Comparison of ENCODE assay signal across 13 cellular contexts in genomic region chr1:184975208-184975875, GRCh38. TPM values are rescaled to one million over a fixed set of nuclear protein-coding genes. Genes with fewer than 3 reads are reported as not detected.
A peak's percentile ranks its signal among the peaks of the same experiment; 100 is the strongest.
DNase-seq lines count a peak whose midpoint lies in the region; ATAC-seq, FAIRE-seq and TF ChIP-seq lines count a peak whose summit lies in the region.
"Had no signal": no experiment of that assay in that cellular context is flagged by ENCODE, and none has a peak within 500 bp of the region (broad histone marks: within the 10 kb centered on the region; RNA-seq: fewer than 3 reads in every experiment).

No MANE protein-coding gene starts in this region.

- H3K4me1 Mint-ChIP-seq in astrocyte (ENCODE audit: low read depth, unreplicated experiment) (peaks cover 21% of the 10 kb centered on the region), type B pancreatic cell (ENCODE audit: unreplicated experiment) (peaks cover 4% of the 10 kb centered on the region)

- FAIRE-seq in astrocyte (lab: Jason Lieb, UNC): no peak

- no peak overlapping the region for H3K23ac ChIP-seq in mesenchymal stem cell (ENCODE audit: low read length in 2 of 2)

- no peaks in the 10 kb centered on the region for H3K79me1 ChIP-seq in mesenchymal stem cell (replicated peaks; ENCODE audit: low read length, poor library complexity, severe bottlenecking)

- DNase-seq in right atrium auricular region (ENCODE audit: low spot score): no peak
- no peak for DNase-seq in left ventricle myocardium superior
- no peak for DNase-seq in astrocyte (ENCODE audit: low read depth)
- DNase-seq in mesenchymal stem cell: peak; percentile 27
- DNase-seq in type B pancreatic cell (ENCODE audit: extremely low spot score, unreplicated experiment): no peak
- no peak for DNase-seq in stimulated activated CD4-positive, alpha-beta T cell treated with anti-CD3 and anti-CD28 coated beads, Interleukin-2, amount 100 ng/mL, for 48 hours
- DNase-seq: AML-193, cortex of kidney, NCI-H1436 treated with DMSO at 0.1 percent for 48 hours, WERI-Rb-1 had no signal

- peak overlapping the region; percentile 94 to 95 for H3K27ac ChIP-seq in right atrium auricular region
- no peak overlapping the region for H3K27ac ChIP-seq in astrocyte (ENCODE audit: low read depth, low read length)
- no peak overlapping the region for H3K27ac ChIP-seq in mesenchymal stem cell (ENCODE audit: low read length, poor library complexity, severe bottlenecking)
- H3K27ac ChIP-seq: SJSA1, WERI-Rb-1 had no signal

- no peak overlapping the region for H3K27ac Mint-ChIP-seq in astrocyte (ENCODE audit: unreplicated experiment)
- H3K27ac Mint-ChIP-seq in type B pancreatic cell: no peak overlapping the region

- no peaks in the 10 kb centered on the region for H4K20me1 ChIP-seq in astrocyte (ENCODE audit: insufficient read depth, low read length)

- 62% methylated on average over 6 of the region's 6 CpGs for WGBS in mesenchymal stem cell

- no peak overlapping the region for H3K14ac ChIP-seq in mesenchymal stem cell (ENCODE audit: low read length in 2 of 2)

- H3K18ac ChIP-seq in mesenchymal stem cell (ENCODE audit: low read depth in 1 of 2, low read length in 2 of 2): no peak overlapping the region

- H3K9me3 Mint-ChIP-seq in astrocyte (ENCODE audit: unreplicated experiment) (no peaks in the 10 kb centered on the region), type B pancreatic cell (no peaks in the 10 kb centered on the region)

- TF ChIP-seq CTCF in right atrium auricular region (IDR thresholded peaks at IDR 0.05): no peak
- no peak for TF ChIP-seq CTCF in astrocyte (IDR thresholded peaks at IDR 0.05; ENCODE audit: insufficient read depth, low read depth, low read length)
- no peak for TF ChIP-seq CTCF in type B pancreatic cell (conservative IDR thresholded peaks at IDR 0.05)

- no peak overlapping the region for H3K9ac ChIP-seq in astrocyte (ENCODE audit: low read length)
- H3K9ac ChIP-seq in mesenchymal stem cell (ENCODE audit: low read length): no peak overlapping the region

- no peak overlapping the region for H2BK15ac ChIP-seq in mesenchymal stem cell (ENCODE audit: low read depth, poor library complexity, severe bottlenecking)

- H3K4me2 ChIP-seq in astrocyte (ENCODE audit: low read length) (no peak overlapping the region), mesenchymal stem cell (ENCODE audit: low read length, poor library complexity, severe bottlenecking) (no peak overlapping the region)

- peaks cover 26% of the 10 kb centered on the region for H3K27me3 Mint-ChIP-seq in astrocyte (ENCODE audit: low read depth, unreplicated experiment)
- peaks cover 72% of the 10 kb centered on the region for H3K27me3 Mint-ChIP-seq in type B pancreatic cell

- H3K36me3 ChIP-seq in right atrium auricular region (no peaks in the 10 kb centered on the region), astrocyte (ENCODE audit: insufficient read depth, low read length) (no peaks in the 10 kb centered on the region), mesenchymal stem cell (ENCODE audit: control insufficient read depth in 1 of 2, insufficient read depth in 2 of 2, low read depth in 1 of 2, low read length in 2 of 2) (no peaks in the 10 kb centered on the region)
- H3K36me3 ChIP-seq: WERI-Rb-1 had no signal

- H2BK5ac ChIP-seq in mesenchymal stem cell (ENCODE audit: low read depth, low read length, poor library complexity, severe bottlenecking): no peak overlapping the region

- no peaks in the 10 kb centered on the region for H3K27me3 ChIP-seq in right atrium auricular region
- H3K27me3 ChIP-seq in astrocyte (ENCODE audit: insufficient read depth, low read length): peaks cover 4% of the 10 kb centered on the region
- H3K27me3 ChIP-seq in mesenchymal stem cell (ENCODE audit: control insufficient read depth in 1 of 2, insufficient read depth in 1 of 2, low read length in 2 of 2): peaks cover 0 to 5% of the 10 kb centered on the region in 2 experiments
- H3K27me3 ChIP-seq: SJSA1 had no signal

- no peak overlapping the region for H2AK5ac ChIP-seq in mesenchymal stem cell (ENCODE audit: low read length, severe bottlenecking)

- intact Hi-C loops in left ventricle myocardium superior (cut with micrococcal nuclease): no loop called here

- ATAC-seq in left ventricle myocardium superior: no peak
- ATAC-seq in HG02588 (IDR thresholded peaks at IDR 0.05; ENCODE audit: unreplicated experiment): no peak
- ATAC-seq in HG03342 (IDR thresholded peaks at IDR 0.05; ENCODE audit: unreplicated experiment): no peak

- H3K4me1 ChIP-seq in right atrium auricular region (peaks cover 0 to 29% of the 10 kb centered on the region in 2 donors), astrocyte (ENCODE audit: insufficient read depth, low read length) (peaks cover 6% of the 10 kb centered on the region), mesenchymal stem cell (ENCODE audit: control insufficient read depth, insufficient read depth, low read depth, low read length) (peaks cover 12% of the 10 kb centered on the region)

- no peak overlapping the region for H4K91ac ChIP-seq in mesenchymal stem cell (ENCODE audit: low read length)

- H3K79me2 ChIP-seq in astrocyte (ENCODE audit: insufficient read depth, low read length): no peaks in the 10 kb centered on the region

- no peak overlapping the region for H2BK12ac ChIP-seq in mesenchymal stem cell (ENCODE audit: low read length in 2 of 2)

- H2AFZ ChIP-seq in astrocyte (ENCODE audit: low read depth, low read length): no peak overlapping the region
- no peak overlapping the region for H2AFZ ChIP-seq in mesenchymal stem cell (ENCODE audit: low read depth, low read length)

- no peak overlapping the region for H3K4ac ChIP-seq in mesenchymal stem cell (ENCODE audit: low read depth in 1 of 2, low read length in 2 of 2)

- peak overlapping the region; percentile 80 for H3K4me3 Mint-ChIP-seq in astrocyte (ENCODE audit: unreplicated experiment)
- H3K4me3 Mint-ChIP-seq in type B pancreatic cell: peak overlapping the region; percentile 40

- H3K9me3 ChIP-seq in right atrium auricular region (no peaks in the 10 kb centered on the region), astrocyte (ENCODE audit: insufficient read depth, low read depth, low read length) (no peaks in the 10 kb centered on the region), mesenchymal stem cell (ENCODE audit: control insufficient read depth, low read length) (no peaks in the 10 kb centered on the region)
- H3K9me3 ChIP-seq: SJSA1 had no signal

- H3K4me3 ChIP-seq in right atrium auricular region: no peak overlapping the region
- H3K4me3 ChIP-seq in astrocyte (ENCODE audit: insufficient read depth, low read depth, low read length): no peak overlapping the region
- H3K4me3 ChIP-seq in mesenchymal stem cell (ENCODE audit: insufficient read depth in 1 of 2, low read depth in 1 of 2, low read length in 2 of 2): no peak overlapping the region

- no peak overlapping the region for H2BK120ac ChIP-seq in mesenchymal stem cell (ENCODE audit: low read depth, low read length)

- H3K36me3 Mint-ChIP-seq in astrocyte (ENCODE audit: low read depth, unreplicated experiment): no peaks in the 10 kb centered on the region
- H3K36me3 Mint-ChIP-seq in type B pancreatic cell: no peaks in the 10 kb centered on the region

- H4K8ac ChIP-seq in mesenchymal stem cell (ENCODE audit: low read length): no peak overlapping the region

RNA-seq across cellular contexts. Expression of gene NIBAN1, which starts 1.0 kb away (rescaled TPM):
- total RNA-seq in right atrium auricular region: 100 to 1,000 TPM; 198 to 371 TPM
- total RNA-seq in left ventricle myocardium superior: 397 TPM
- 8.8 and 9.1 TPM in 2 replicates for total RNA-seq in astrocyte
- 37.6 TPM for polyA plus RNA-seq in mesenchymal stem cell (2013, experiment 1 of 2)
- 36.2 TPM for polyA plus RNA-seq in mesenchymal stem cell (2013, experiment 2 of 2)
- total RNA-seq in type B pancreatic cell (ENCODE audit: low replicate concordance): 3.1 and 3.5 TPM in 2 replicates

Comparison
In these comparisons a context has a peak if more than half of its experiments do, and no peak if none do; other contexts are left out.
1. H3K27ac ChIP-seq: peak in right atrium auricular region (2 of 2); none in astrocyte (single experiment) and mesenchymal stem cell (single experiment).
2. RNA of gene NIBAN1, which starts 1.0 kb away (total RNA-seq): 397 TPM in left ventricle myocardium superior (single experiment) and 198 to 371 TPM in right atrium auricular region; 8.8 to 9.1 TPM in astrocyte and 3.1 to 3.5 TPM in type B pancreatic cell; every median in the first group is over 10 times any median in the second.